ENCODE assay signal across 14 cellular contexts in genomic region chr16:89098767-89099430, GRCh38. TPM values are rescaled to one million over a fixed set of nuclear protein-coding genes. Genes with fewer than 3 reads are reported as not detected.
DNase-seq lines count a peak whose midpoint lies in the region; ATAC-seq and TF ChIP-seq lines count a peak whose summit lies in the region.
"Had no signal": no experiment of that assay in that cellular context is flagged by ENCODE, and none has a peak within 500 bp of the region (broad histone marks: within the 10 kb centered on the region; RNA-seq: fewer than 3 reads in every experiment).

No MANE protein-coding gene starts in this region.

- H3K9me3 Mint-ChIP-seq in activated naive CD4-positive, alpha-beta T cell treated with anti-CD3 and anti-CD28 coated beads for 36 hours, result no peaks in the 10 kb centered on the region
- H3K9me3 Mint-ChIP-seq in dendritic cell treated with granulocyte-macrophage colony-stimulating factor and Interleukin-4, amounts not matched to agents 40 ng/mL and 50 ng/mL, for 4 days, result no peaks in the 10 kb centered on the region
- no peaks in the 10 kb centered on the region for H3K9me3 Mint-ChIP-seq in stimulated activated naive CD8-positive, alpha-beta T cell treated with anti-CD3 and anti-CD28 coated beads, Interleukin-15, amount 100 ng/mL, for 72 hours

- H3K4me3 Mint-ChIP-seq in activated naive CD4-positive, alpha-beta T cell treated with anti-CD3 and anti-CD28 coated beads for 36 hours, result no peak overlapping the region
- no peak overlapping the region for H3K4me3 Mint-ChIP-seq in dendritic cell treated with granulocyte-macrophage colony-stimulating factor and Interleukin-4, amounts not matched to agents 40 ng/mL and 50 ng/mL, for 4 days
- H3K4me3 Mint-ChIP-seq in stimulated activated naive CD8-positive, alpha-beta T cell treated with anti-CD3 and anti-CD28 coated beads, Interleukin-15, amount 100 ng/mL, for 72 hours, result peak overlapping the region; percentile 94 to 96

- peaks cover 22% of the 10 kb centered on the region for H3K36me3 Mint-ChIP-seq in activated naive CD4-positive, alpha-beta T cell treated with anti-CD3 and anti-CD28 coated beads for 36 hours (ENCODE audit: low read depth)
- peaks cover 79% of the 10 kb centered on the region for H3K36me3 Mint-ChIP-seq in dendritic cell treated with granulocyte-macrophage colony-stimulating factor and Interleukin-4, amounts not matched to agents 40 ng/mL and 50 ng/mL, for 4 days (ENCODE audit: low read depth)

- H3K9me2 ChIP-seq in OCI-LY7 (ENCODE audit: insufficient read depth, low read length), result no peaks in the 10 kb centered on the region
- H3K9me2 ChIP-seq: SK-N-SH had no signal

- H3K36me3 ChIP-seq in OCI-LY7 (ENCODE audit: insufficient read depth, low read length), result peaks cover 78% of the 10 kb centered on the region

- no peak for ATAC-seq in stimulated activated naive CD8-positive, alpha-beta T cell treated with anti-CD3 and anti-CD28 coated beads, Interleukin-15, amount 100 ng/mL, for 72 hours
- ATAC-seq in GM18907 (IDR thresholded peaks at IDR 0.05; ENCODE audit: unreplicated experiment) (no peak), GM19397 (IDR thresholded peaks at IDR 0.05; ENCODE audit: unreplicated experiment) (no peak)
- ATAC-seq: body of pancreas, foreskin keratinocyte had no signal

- intact Hi-C loops in activated naive CD4-positive, alpha-beta T cell treated with anti-CD3 and anti-CD28 coated beads for 36 hours (cut with micrococcal nuclease), result loop anchor here (5.0 to 10.0 kb wide), 6 partner anchors 118 to 406 kb away; partner anchors contain the start of genes APRT, CTU2, PIEZO1 and RNF166
- intact Hi-C loops in OCI-LY7 (cut with micrococcal nuclease; ENCODE audit: unreplicated experiment), result loop anchor here (1.0 to 10.0 kb wide), 8 partner anchors 16 to 284 kb away; partner anchors contain the start of gene APRT
- intact Hi-C loops in dendritic cell treated with granulocyte-macrophage colony-stimulating factor and Interleukin-4, amounts not matched to agents 40 ng/mL and 50 ng/mL, for 4 days (cut with micrococcal nuclease), result no loop called here

- no peak overlapping the region for H2AFZ ChIP-seq in OCI-LY7 (ENCODE audit: low read length)

- peak overlapping the region; percentile 99 for H3K4me3 ChIP-seq in OCI-LY7 (ENCODE audit: low read depth, low read length, poor library complexity, severe bottlenecking)
- H3K4me3 ChIP-seq: body of pancreas, pancreas, smooth muscle cell had no signal

- CTCF ChIA-PET in activated naive CD4-positive, alpha-beta T cell treated with anti-CD3 and anti-CD28 coated beads for 36 hours (lab: Charles Lee), result no interaction called here
- CTCF ChIA-PET in OCI-LY7 (lab: Charles Lee; ENCODE audit: unreplicated experiment), result interaction anchor here (0.6 to 1.5 kb wide), 3 partner anchors 36 to 131 kb away, joined by 3 to 4 read pairs (median 3); no protein-coding TSS in a partner anchor

- peak overlapping the region; percentile 99 for H3K27ac Mint-ChIP-seq in activated naive CD4-positive, alpha-beta T cell treated with anti-CD3 and anti-CD28 coated beads for 36 hours
- peak overlapping the region; percentile 40 for H3K27ac Mint-ChIP-seq in dendritic cell treated with granulocyte-macrophage colony-stimulating factor and Interleukin-4, amounts not matched to agents 40 ng/mL and 50 ng/mL, for 4 days
- peak overlapping the region; percentile 2 to 7 for H3K27ac Mint-ChIP-seq in stimulated activated naive CD8-positive, alpha-beta T cell treated with anti-CD3 and anti-CD28 coated beads, Interleukin-15, amount 100 ng/mL, for 72 hours

- H3K27ac ChIP-seq in OCI-LY7 (ENCODE audit: low read depth, low read length, poor library complexity, severe bottlenecking), result peak overlapping the region; percentile 98
- H3K27ac ChIP-seq: body of pancreas, foreskin keratinocyte, pancreas had no signal

- POLR2A ChIA-PET in OCI-LY7 (lab: Charles Lee), result interaction anchor here (1.3 to 1.4 kb wide), 3 partner anchors 34 to 306 kb away, joined by 4 to 5 read pairs (median 4); no protein-coding TSS in a partner anchor

- H3K27me3 Mint-ChIP-seq in activated naive CD4-positive, alpha-beta T cell treated with anti-CD3 and anti-CD28 coated beads for 36 hours (ENCODE audit: low read depth), result no peaks in the 10 kb centered on the region
- no peaks in the 10 kb centered on the region for H3K27me3 Mint-ChIP-seq in dendritic cell treated with granulocyte-macrophage colony-stimulating factor and Interleukin-4, amounts not matched to agents 40 ng/mL and 50 ng/mL, for 4 days
- no peaks in the 10 kb centered on the region for H3K27me3 Mint-ChIP-seq in stimulated activated naive CD8-positive, alpha-beta T cell treated with anti-CD3 and anti-CD28 coated beads, Interleukin-15, amount 100 ng/mL, for 72 hours

- TSS peak; percentile 29 for BruUV-seq in OCI-LY7 (replicated peaks; lab: Mats Ljungman, UMichigan)

- no peak for TF ChIP-seq CTCF in OCI-LY7 (conservative IDR thresholded peaks at IDR 0.05; ENCODE audit: low read length)

- no peak for DNase-seq in activated naive CD4-positive, alpha-beta T cell treated with anti-CD3 and anti-CD28 coated beads for 36 hours
- no peak for DNase-seq in activated naive CD4-positive, alpha-beta T cell treated with Interleukin-2 at 50 U/mL for 16 hours
- DNase-seq in OCI-LY7 (ENCODE audit: low spot score) (no peak), NCI-H1694 treated with DMSO at 0.1 percent for 48 hours (lab: John Stamatoyannopoulos, UW) (no peak)
- DNase-seq in stimulated activated naive CD8-positive, alpha-beta T cell treated with anti-CD3 and anti-CD28 coated beads, Interleukin-15, amount 100 ng/mL, for 72 hours, result no peak
- DNase-seq: DMS79, foreskin keratinocyte had no signal

- H3K4me1 ChIP-seq in OCI-LY7 (ENCODE audit: insufficient read depth, low read length, poor library complexity, severe bottlenecking), result peaks cover 53% of the 10 kb centered on the region
- H3K4me1 ChIP-seq: foreskin keratinocyte had no signal

- peaks cover 79% of the 10 kb centered on the region for H3K79me2 ChIP-seq in OCI-LY7 (ENCODE audit: insufficient read depth, low read depth, low read length)

- no peaks in the 10 kb centered on the region for H3K9me3 ChIP-seq in OCI-LY7 (ENCODE audit: low read length)
- H3K9me3 ChIP-seq: body of pancreas, pancreas, SK-N-SH had no signal

- peaks cover 72% of the 10 kb centered on the region for H3K4me1 Mint-ChIP-seq in activated naive CD4-positive, alpha-beta T cell treated with anti-CD3 and anti-CD28 coated beads for 36 hours (ENCODE audit: low read depth)
- H3K4me1 Mint-ChIP-seq in dendritic cell treated with granulocyte-macrophage colony-stimulating factor and Interleukin-4, amounts not matched to agents 40 ng/mL and 50 ng/mL, for 4 days (ENCODE audit: low read depth), result peaks cover 63% of the 10 kb centered on the region
- H3K4me1 Mint-ChIP-seq in stimulated activated naive CD8-positive, alpha-beta T cell treated with anti-CD3 and anti-CD28 coated beads, Interleukin-15, amount 100 ng/mL, for 72 hours, result peaks cover 86% of the 10 kb centered on the region

- no peaks in the 10 kb centered on the region for H4K20me1 ChIP-seq in OCI-LY7 (ENCODE audit: insufficient read depth, low read length)

- H3K4me2 ChIP-seq in OCI-LY7 (ENCODE audit: low read length), result peak overlapping the region; percentile 95
- H3K4me2 ChIP-seq: SK-N-SH, smooth muscle cell had no signal

RNA-seq across cellular contexts. Expression of gene ACSF3, which starts 5.2 kb away (rescaled TPM):
- 10 to 100 TPM; 26.1 to 26.7 TPM for total RNA-seq in activated naive CD4-positive, alpha-beta T cell treated with anti-CD3 and anti-CD28 coated beads for 36 hours
- 97.9 and 112 TPM in 2 replicates for total RNA-seq in OCI-LY7 (2014; rRNA removed; shearing (Covaris generic))
- 143 and 149 TPM in 2 replicates for total RNA-seq in OCI-LY7 (2022)

Comparison
In these comparisons a context has a peak if more than half of its experiments do, and no peak if none do; other contexts are left out.
1. H3K27ac Mint-ChIP-seq: peak in every context shown above with its lines; median percentile 99 in activated naive CD4-positive, alpha-beta T cell treated with anti-CD3 and anti-CD28 coated beads for 36 hours; 40 in dendritic cell treated with granulocyte-macrophage colony-stimulating factor and Interleukin-4, amounts not matched to agents 40 ng/mL and 50 ng/mL, for 4 days; 4 in stimulated activated naive CD8-positive, alpha-beta T cell treated with anti-CD3 and anti-CD28 coated beads, Interleukin-15, amount 100 ng/mL, for 72 hours.
2. H3K4me3 Mint-ChIP-seq: peak in stimulated activated naive CD8-positive, alpha-beta T cell treated with anti-CD3 and anti-CD28 coated beads, Interleukin-15, amount 100 ng/mL, for 72 hours (2 of 2); none in activated naive CD4-positive, alpha-beta T cell treated with anti-CD3 and anti-CD28 coated beads for 36 hours (single experiment) and dendritic cell treated with granulocyte-macrophage colony-stimulating factor and Interleukin-4, amounts not matched to agents 40 ng/mL and 50 ng/mL, for 4 days (single experiment).